ENCODE assay signal across 16 cellular contexts in the genomic region with DNA sequence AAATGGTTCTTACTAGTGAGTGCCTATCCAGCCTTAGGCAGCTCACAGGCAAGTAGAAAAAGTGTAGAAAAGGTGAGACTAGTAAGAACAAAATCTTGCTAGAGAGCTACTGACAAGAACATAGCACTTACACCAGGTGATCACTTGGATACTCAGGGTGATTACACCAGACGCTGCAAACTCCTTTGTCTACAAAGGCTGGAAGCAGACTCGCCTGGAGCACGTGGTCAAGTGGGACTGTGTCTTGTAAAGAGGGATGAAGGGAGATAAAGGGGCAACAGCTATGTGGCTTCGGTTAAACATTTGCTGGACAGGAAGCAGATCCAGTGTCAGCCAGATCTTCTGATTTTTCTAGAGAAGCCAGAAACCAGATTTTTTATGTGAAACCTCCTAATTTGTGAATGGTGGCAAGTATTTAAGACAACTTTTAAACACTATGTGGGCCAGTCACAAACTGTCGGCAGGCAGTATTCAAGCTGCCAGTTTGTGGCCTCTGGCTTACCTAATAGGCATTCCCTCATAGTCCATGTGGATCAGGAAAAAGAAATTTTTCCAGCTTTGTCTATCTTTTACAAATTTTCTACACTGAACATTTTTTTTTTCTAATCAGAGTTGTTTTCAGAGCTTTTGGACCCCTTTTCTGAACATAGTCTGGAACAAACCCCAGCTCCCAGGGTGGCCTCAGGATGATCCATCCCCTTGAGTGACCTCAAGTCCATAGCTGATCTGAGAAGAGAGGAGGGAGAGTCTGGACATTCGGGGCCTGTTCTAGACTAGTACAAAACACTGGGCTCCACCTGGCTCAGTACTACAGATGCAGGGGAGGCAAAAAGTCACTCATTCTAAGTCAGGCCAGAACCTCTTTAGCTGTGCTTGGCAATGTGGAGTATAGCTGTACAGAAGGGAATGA.
DNase-seq lines count a peak whose midpoint lies in the region; ATAC-seq, FAIRE-seq and TF ChIP-seq lines count a peak whose summit lies in the region.
"Had no signal": no experiment of that assay in that cellular context is flagged by ENCODE, and none has a peak within 500 bp of the region (broad histone marks: within the 10 kb centered on the region; RNA-seq: fewer than 3 reads in every experiment).

No MANE protein-coding gene starts in this region.

- intact Hi-C loops in HepG2 (cut with micrococcal nuclease; ENCODE audit: unreplicated experiment) = no loop called here

- H3K4me2 ChIP-seq in HepG2 (ENCODE audit: low read depth, low read length) = no peak overlapping the region

- H3K36me3 ChIP-seq in HepG2 (replicated peaks in 1 of 2; ENCODE audit: control insufficient read depth in 1 of 2, insufficient read depth in 2 of 2, low read length in 2 of 2) (no peaks in the 10 kb centered on the region), rectal smooth muscle tissue (ENCODE audit: control insufficient read depth, insufficient read depth, low read length) (no peaks in the 10 kb centered on the region)

- in situ Hi-C loops in HepG2 (cut with HindIII; ENCODE audit: extremely low pct_ligation_motif_present, low pct_unique_long_range_greater_than_20kb) (no loop called here), G401 (cut with HindIII; ENCODE audit: low sequenced_read_pairs) (no loop called here)

- H3K4me1 ChIP-seq in HepG2 (ENCODE audit: insufficient read depth, low read length) (no peaks in the 10 kb centered on the region), rectal smooth muscle tissue (ENCODE audit: control insufficient read depth, insufficient read depth, low read length) (peaks cover 18% of the 10 kb centered on the region)

- CTCF ChIA-PET in HepG2 (lab: Yijun Ruan, JAX; ENCODE audit: low intra/inter-chr PET ratio, low total read pairs) = no interaction called here

- TF ChIP-seq CTCF in C4-2B (conservative IDR thresholded peaks at IDR 0.05) = no peak
- TF ChIP-seq CTCF in brain (conservative IDR thresholded peaks at IDR 0.05) = no peak
- TF ChIP-seq CTCF in HepG2 (CRISPR knock-in tag; IDR thresholded peaks at IDR 0.05) = no peak
- no peak for TF ChIP-seq CTCF in coronary artery (IDR thresholded peaks at IDR 0.05)

- H3K27me3 ChIP-seq in HepG2 (ENCODE audit: control insufficient read depth in 1 of 2, insufficient read depth in 2 of 2, low read length in 2 of 2) = no peaks in the 10 kb centered on the region
- H3K27me3 ChIP-seq in rectal smooth muscle tissue (ENCODE audit: control insufficient read depth, insufficient read depth, low read length) = no peaks in the 10 kb centered on the region

- no peak for TF ChIP-seq RAD21 in HepG2 (CRISPR knock-in tag; IDR thresholded peaks at IDR 0.05)

- ATAC-seq in HepG2 = peak; percentile 40; the same call in 2 of the 3 replicates

- peaks cover 51% of the 10 kb centered on the region for H3K4me1 Mint-ChIP-seq in brain

- BruUV-seq in HepG2 (replicated peaks; lab: Mats Ljungman, UMichigan) = no TSS peak

- H3K79me2 ChIP-seq in HepG2 (ENCODE audit: insufficient read depth, low read length) = no peaks in the 10 kb centered on the region

- TF ChIP-seq EP300 in HepG2 (IDR thresholded peaks at IDR 0.05; ENCODE audit: low read depth in 2 of 2, low read length in 2 of 2) (no peak), HepG2 (CRISPR knock-in tag; IDR thresholded peaks at IDR 0.05; ENCODE audit: borderline replicate concordance) (no peak)

- no peak for TF ChIP-seq POLR2A in HepG2 (IDR thresholded peaks at IDR 0.05; ENCODE audit: insufficient read depth in 1 of 2, low read depth in 2 of 2, low read length in 2 of 2)

- H3K9me3 Mint-ChIP-seq in brain = no peaks in the 10 kb centered on the region

- H3K4me3 ChIP-seq in HepG2 (replicated peaks in 1 of 3; ENCODE audit: insufficient read depth in 1 of 3, low read depth in 2 of 3, low read length in 3 of 3) = no peak overlapping the region
- H3K4me3 ChIP-seq in rectal smooth muscle tissue (ENCODE audit: low read length) = no peak overlapping the region
- H3K4me3 ChIP-seq in coronary artery = no peak overlapping the region

- no peak overlapping the region for H3K9ac ChIP-seq in HepG2 (ENCODE audit: insufficient read depth, low read depth, low read length)
- no peak overlapping the region for H3K9ac ChIP-seq in rectal smooth muscle tissue (ENCODE audit: low read length)

- no peak overlapping the region for H3K4me3 Mint-ChIP-seq in brain

- H3K27ac Mint-ChIP-seq in brain = peak overlapping the region in 3 of 5 experiments; percentile 21 to 61 (median 53)

- no peak overlapping the region for H2AFZ ChIP-seq in HepG2 (ENCODE audit: low read length)

- DNase-seq in HepG2 (ENCODE audit: low spot score) (no peak), G401 (ENCODE audit: low spot score) (no peak), coronary artery (ENCODE audit: low spot score) (no peak)
- no peak for DNase-seq in activated CD8-positive, alpha-beta memory T cell treated with anti-CD3 and anti-CD28 coated beads, Interleukin-2, amount 50 U/mL, for 4 hours
- DNase-seq in activated effector memory CD4-positive, alpha-beta T cell treated with Interleukin-2 at 50 U/mL for 16 hours = no peak
- DNase-seq: activated naive CD4-positive, alpha-beta T cell treated with anti-CD3 and anti-CD28 coated beads, Interleukin-2, amount 50 U/mL, for 16 hours; KBM-7; NCI-H1436; NCI-H526 treated with DMSO at 0.1 percent for 48 hours; RPMI8226 had no signal

- H3K27me3 Mint-ChIP-seq in brain = no peaks in the 10 kb centered on the region

- no peaks in the 10 kb centered on the region for H3K9me3 ChIP-seq in HepG2 (ENCODE audit: low read length)

- 24% methylated on average over 6 of the region's 6 CpGs for WGBS in HepG2 (ENCODE audit: low lambda C conversion rate)

- no peak for FAIRE-seq in HepG2 (lab: Jason Lieb, UNC)
- FAIRE-seq: colon, TTC549, urothelium cell line had no signal

- H3K27ac ChIP-seq in C4-2B = peak overlapping the region; percentile 31; the same call in 1 of the 2 replicates
- H3K27ac ChIP-seq in HepG2 (ENCODE audit: extremely low read length, insufficient read depth, low read length) = no peak overlapping the region
- H3K27ac ChIP-seq in rectal smooth muscle tissue (ENCODE audit: low read depth, low read length) = peak overlapping the region; percentile 49
- H3K27ac ChIP-seq in coronary artery = peak overlapping the region in 1 of 2 donors; percentile 76

- POLR2A ChIA-PET in HepG2 (lab: Yijun Ruan, JAX) = interaction anchor here (1.2 kb wide), 1 partner anchor 22 kb away, joined by 3 read pairs; no protein-coding TSS in a partner anchor

- no peaks in the 10 kb centered on the region for H4K20me1 ChIP-seq in HepG2 (ENCODE audit: insufficient read depth, low read length)

- no peaks in the 10 kb centered on the region for H3K36me3 Mint-ChIP-seq in brain

TF ChIP-seq in HepG2, 621 proteins besides CTCF, POLR2A, EP300 and RAD21 (continues in another document):
- no peak for TF ChIP-seq TGIF2 (CRISPR knock-in tag; IDR thresholded peaks at IDR 0.05)
- TF ChIP-seq, protein P1, sequence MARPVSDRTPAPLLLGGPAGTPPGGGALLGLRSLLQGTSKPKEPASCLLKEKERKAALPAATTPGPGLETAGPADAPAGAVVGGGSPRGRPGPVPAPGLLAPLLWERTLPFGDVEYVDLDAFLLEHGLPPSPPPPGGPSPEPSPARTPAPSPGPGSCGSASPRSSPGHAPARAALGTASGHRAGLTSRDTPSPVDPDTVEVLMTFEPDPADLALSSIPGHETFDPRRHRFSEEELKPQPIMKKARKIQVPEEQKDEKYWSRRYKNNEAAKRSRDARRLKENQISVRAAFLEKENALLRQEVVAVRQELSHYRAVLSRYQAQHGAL (CRISPR knock-in tag; IDR thresholded peaks at IDR 0.05; ENCODE audit: not compliant biosample characterization) = no peak
- no peak for TF ChIP-seq GLI4 (CRISPR knock-in tag; IDR thresholded peaks at IDR 0.05; ENCODE audit: borderline replicate concordance)
- TF ChIP-seq, protein P2, sequence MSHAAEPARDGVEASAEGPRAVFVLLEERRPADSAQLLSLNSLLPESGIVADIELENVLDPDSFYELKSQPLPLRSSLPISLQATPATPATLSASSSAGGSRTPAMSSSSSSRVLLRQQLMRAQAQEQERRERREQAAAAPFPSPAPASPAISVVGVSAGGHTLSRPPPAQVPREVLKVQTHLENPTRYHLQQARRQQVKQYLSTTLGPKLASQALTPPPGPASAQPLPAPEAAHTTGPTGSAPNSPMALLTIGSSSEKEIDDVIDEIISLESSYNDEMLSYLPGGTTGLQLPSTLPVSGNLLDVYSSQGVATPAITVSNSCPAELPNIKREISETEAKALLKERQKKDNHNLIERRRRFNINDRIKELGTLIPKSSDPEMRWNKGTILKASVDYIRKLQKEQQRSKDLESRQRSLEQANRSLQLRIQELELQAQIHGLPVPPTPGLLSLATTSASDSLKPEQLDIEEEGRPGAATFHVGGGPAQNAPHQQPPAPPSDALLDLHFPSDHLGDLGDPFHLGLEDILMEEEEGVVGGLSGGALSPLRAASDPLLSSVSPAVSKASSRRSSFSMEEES (CRISPR knock-in tag; IDR thresholded peaks at IDR 0.05) = no peak
- no peak for TF ChIP-seq ZMYM3 (CRISPR knock-in tag; IDR thresholded peaks at IDR 0.05)
- TF ChIP-seq, protein P3, sequence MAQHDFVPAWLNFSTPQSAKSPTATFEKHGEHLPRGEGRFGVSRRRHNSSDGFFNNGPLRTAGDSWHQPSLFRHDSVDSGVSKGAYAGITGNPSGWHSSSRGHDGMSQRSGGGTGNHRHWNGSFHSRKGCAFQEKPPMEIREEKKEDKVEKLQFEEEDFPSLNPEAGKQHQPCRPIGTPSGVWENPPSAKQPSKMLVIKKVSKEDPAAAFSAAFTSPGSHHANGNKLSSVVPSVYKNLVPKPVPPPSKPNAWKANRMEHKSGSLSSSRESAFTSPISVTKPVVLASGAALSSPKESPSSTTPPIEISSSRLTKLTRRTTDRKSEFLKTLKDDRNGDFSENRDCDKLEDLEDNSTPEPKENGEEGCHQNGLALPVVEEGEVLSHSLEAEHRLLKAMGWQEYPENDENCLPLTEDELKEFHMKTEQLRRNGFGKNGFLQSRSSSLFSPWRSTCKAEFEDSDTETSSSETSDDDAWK (CRISPR knock-in tag; IDR thresholded peaks at IDR 0.05) = no peak
- TF ChIP-seq, protein P4, sequence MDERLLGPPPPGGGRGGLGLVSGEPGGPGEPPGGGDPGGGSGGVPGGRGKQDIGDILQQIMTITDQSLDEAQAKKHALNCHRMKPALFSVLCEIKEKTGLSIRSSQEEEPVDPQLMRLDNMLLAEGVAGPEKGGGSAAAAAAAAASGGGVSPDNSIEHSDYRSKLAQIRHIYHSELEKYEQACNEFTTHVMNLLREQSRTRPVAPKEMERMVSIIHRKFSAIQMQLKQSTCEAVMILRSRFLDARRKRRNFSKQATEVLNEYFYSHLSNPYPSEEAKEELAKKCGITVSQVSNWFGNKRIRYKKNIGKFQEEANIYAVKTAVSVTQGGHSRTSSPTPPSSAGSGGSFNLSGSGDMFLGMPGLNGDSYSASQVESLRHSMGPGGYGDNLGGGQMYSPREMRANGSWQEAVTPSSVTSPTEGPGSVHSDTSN (CRISPR knock-in tag; IDR thresholded peaks at IDR 0.05) = no peak
- TF ChIP-seq ZNF543 (CRISPR knock-in tag; IDR thresholded peaks at IDR 0.05) = no peak
